Comparison of ENCODE assay signal across 23 cellular contexts in the genomic region with DNA sequence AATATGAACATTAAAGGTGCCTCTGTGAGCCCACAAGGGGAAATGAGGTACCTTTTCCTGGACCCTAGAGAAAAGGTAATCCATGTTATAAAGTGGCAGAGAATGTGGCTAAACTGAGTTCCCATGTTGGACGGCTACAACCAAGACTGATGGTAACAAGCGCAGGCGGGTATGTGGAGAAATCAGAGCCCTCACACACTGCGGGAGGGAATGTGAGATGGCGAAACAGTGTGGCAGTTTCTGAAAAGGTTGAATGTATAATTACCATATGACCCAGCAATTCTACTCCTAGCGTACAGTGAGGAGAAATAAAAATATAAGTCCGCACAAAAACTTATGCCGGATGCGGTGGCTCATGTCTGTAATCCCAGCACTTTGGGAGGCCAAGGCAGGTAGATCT. TPM values are rescaled to one million over a fixed set of nuclear protein-coding genes. Genes with fewer than 3 reads are reported as not detected.
DNase-seq lines count a peak whose midpoint lies in the region; ATAC-seq and TF ChIP-seq lines count a peak whose summit lies in the region.
"Had no signal": no experiment of that assay in that cellular context is flagged by ENCODE, and none has a peak within 500 bp of the region (broad histone marks: within the 10 kb centered on the region; RNA-seq: fewer than 3 reads in every experiment).

No MANE protein-coding gene starts in this region.

- H3K79me2 ChIP-seq in GM23338 (replicated peaks; ENCODE audit: insufficient read depth) = no peaks in the 10 kb centered on the region

- DNase-seq in GM23338 (ENCODE audit: low spot score) (no peak), NOMO-1 (lab: John Stamatoyannopoulos, UW; ENCODE audit: unreplicated experiment in 2 of 2) (peak; percentile 65 to 86), SKM-1 treated with dmso at 0.1 percent for 144 hours (lab: John Stamatoyannopoulos, UW; ENCODE audit: unreplicated experiment) (peak; percentile 47), NCI-H2227 treated with DMSO at 0.1 percent for 48 hours (lab: John Stamatoyannopoulos, UW) (no peak), NCI-H2029 (lab: John Stamatoyannopoulos, UW) (no peak)
- DNase-seq in naive thymus-derived CD4-positive, alpha-beta T cell = no peak
- no peak for DNase-seq in activated effector memory CD4-positive, alpha-beta T cell treated with Interleukin-2 at 50 U/mL for 16 hours
- DNase-seq in activated CD4-positive, CD25-positive, alpha-beta regulatory T cell treated with anti-CD3 and anti-CD28 coated beads, Interleukin-2, amount 50 U/mL, for 72 hours = no peak
- DNase-seq: CD8-positive, alpha-beta memory T cell; DMS79; HFFc6; KG1; NCI-H1092; NCI-H1436 treated with DMSO at 0.1 percent for 48 hours; NCI-H2029 treated with DMSO at 0.1 percent for 48 hours; NCI-H2171; NCI-H446; NCI-H526 treated with DMSO at 0.1 percent for 48 hours; PC-3; RPMI8226; SJCRH30 had no signal

- no peaks in the 10 kb centered on the region for H3K9me2 ChIP-seq in GM23338 (ENCODE audit: insufficient read depth)

- no peaks in the 10 kb centered on the region for H4K20me1 ChIP-seq in GM23338 (replicated peaks; ENCODE audit: insufficient read depth)

- TF ChIP-seq CTCF in GM23338 (conservative IDR thresholded peaks at IDR 0.05; ENCODE audit: low read depth in 2 of 2) = no peak

- H3K4me3 ChIP-seq in GM23338 = no peak overlapping the region
- H3K4me3 ChIP-seq in naive thymus-derived CD4-positive, alpha-beta T cell (ENCODE audit: low read length) = no peak overlapping the region
- H3K4me3 ChIP-seq: A549, SJCRH30 had no signal

- H3K27me3 ChIP-seq in GM23338 (ENCODE audit: insufficient read depth) = no peaks in the 10 kb centered on the region
- H3K27me3 ChIP-seq in naive thymus-derived CD4-positive, alpha-beta T cell (ENCODE audit: control insufficient read depth in 2 of 2, insufficient read depth in 2 of 2, low read length in 2 of 2) = no peaks in the 10 kb centered on the region
- H3K27me3 ChIP-seq: SJCRH30 had no signal

- CTCF ChIA-PET in naive thymus-derived CD4-positive, alpha-beta T cell (lab: Charles Lee) = interaction anchor here (1.0 to 1.4 kb wide), 2 partner anchors 12 to 21 kb away, joined by 3 to 4 read pairs; no protein-coding TSS in a partner anchor

- H3K36me3 Mint-ChIP-seq in GM23338 (ENCODE audit: low read depth) = peaks cover 16% of the 10 kb centered on the region
- peaks cover 0 to 48% (median 4%) of the 10 kb centered on the region in 5 donors for H3K36me3 Mint-ChIP-seq in naive thymus-derived CD4-positive, alpha-beta T cell
- H3K36me3 Mint-ChIP-seq: CD8-positive, alpha-beta memory T cell had no signal

- no peak overlapping the region for H2AFZ ChIP-seq in GM23338

- peak overlapping the region; percentile 63; the same call in 1 of the 2 replicates for H3K27ac Mint-ChIP-seq in GM23338
- H3K27ac Mint-ChIP-seq in naive thymus-derived CD4-positive, alpha-beta T cell = no peak overlapping the region
- H3K27ac Mint-ChIP-seq: HFFc6 had no signal

- intact Hi-C loops in naive thymus-derived CD4-positive, alpha-beta T cell (cut with micrococcal nuclease) = no loop called here

- no peaks in the 10 kb centered on the region for H3K4me1 Mint-ChIP-seq in GM23338
- peaks cover 0 to 14% (median 7%) of the 10 kb centered on the region in 7 donors for H3K4me1 Mint-ChIP-seq in naive thymus-derived CD4-positive, alpha-beta T cell

- H3K27ac ChIP-seq in GM23338 (ENCODE audit: low read depth) = no peak overlapping the region
- no peak overlapping the region for H3K27ac ChIP-seq in naive thymus-derived CD4-positive, alpha-beta T cell (ENCODE audit: low read depth, low read length)
- H3K27ac ChIP-seq: A549, SJCRH30 had no signal

- H3K4me1 ChIP-seq in GM23338 (ENCODE audit: insufficient read depth) = no peaks in the 10 kb centered on the region
- H3K4me1 ChIP-seq in naive thymus-derived CD4-positive, alpha-beta T cell (ENCODE audit: control insufficient read depth in 2 of 2, insufficient read depth in 2 of 2, low read length in 2 of 2) = no peaks in the 10 kb centered on the region
- H3K4me1 ChIP-seq: A549, SJCRH30 had no signal

- H3K27me3 Mint-ChIP-seq in GM23338 (ENCODE audit: insufficient read depth, low read depth, poor library complexity) = peaks cover 3% of the 10 kb centered on the region
- H3K27me3 Mint-ChIP-seq in naive thymus-derived CD4-positive, alpha-beta T cell = no peaks in the 10 kb centered on the region

- 0 out of 2 replicates have a peak, but pooled peaks cover 3% of the 10 kb centered on the region for H3K36me3 ChIP-seq in GM23338 (ENCODE audit: insufficient read depth)
- no peaks in the 10 kb centered on the region for H3K36me3 ChIP-seq in naive thymus-derived CD4-positive, alpha-beta T cell (ENCODE audit: control insufficient read depth in 2 of 3, insufficient read depth in 3 of 3, low read length in 3 of 3)
- H3K36me3 ChIP-seq: SJCRH30 had no signal

- H3K9me3 ChIP-seq in naive thymus-derived CD4-positive, alpha-beta T cell (ENCODE audit: control insufficient read depth in 2 of 3, low read length in 3 of 3) = no peaks in the 10 kb centered on the region
- H3K9me3 ChIP-seq: A549, SJCRH30 had no signal

- no peak for ATAC-seq in GM23338
- ATAC-seq in naive thymus-derived CD4-positive, alpha-beta T cell = peak; percentile 50
- ATAC-seq: A549, PC-3 had no signal

- no peak overlapping the region for H3K4me3 Mint-ChIP-seq in GM23338
- H3K4me3 Mint-ChIP-seq in naive thymus-derived CD4-positive, alpha-beta T cell = no peak overlapping the region
- H3K4me3 Mint-ChIP-seq: CD8-positive, alpha-beta memory T cell; HFFc6 had no signal

- H3F3A ChIP-seq in GM23338 (replicated peaks; ENCODE audit: low read depth) = 0 out of 2 replicates have a peak, but pooled peaks cover 4% of the 10 kb centered on the region

- POLR2A ChIA-PET in naive thymus-derived CD4-positive, alpha-beta T cell (lab: Charles Lee) = interaction anchor here (1.8 kb wide), 1 partner anchor 88 kb away, joined by 5 read pairs; the partner anchor contains the start of genes CCDC51 and TMA7

- no peak overlapping the region for H3K4me2 ChIP-seq in GM23338
- H3K4me2 ChIP-seq: A549 had no signal

- no peaks in the 10 kb centered on the region for H3K9me3 Mint-ChIP-seq in GM23338
- no peaks in the 10 kb centered on the region for H3K9me3 Mint-ChIP-seq in naive thymus-derived CD4-positive, alpha-beta T cell
- H3K9me3 Mint-ChIP-seq: CD8-positive, alpha-beta memory T cell; HFFc6 had no signal

RNA-seq across cellular contexts. Expression of gene SHISA5, which starts 24.1 kb away (rescaled TPM):
- 148 and 166 TPM in 2 replicates for total RNA-seq in GM23338 (2014; rRNA removed; shearing (Covaris generic))
- polyA plus RNA-seq in GM23338 (2016; fragmentation: Nextera tagmentation; extraction: Ambion mirVana) = 146 and 167 TPM in 2 replicates
- total RNA-seq in naive thymus-derived CD4-positive, alpha-beta T cell = 100 to 1,000 TPM; 147 to 236 (median 182) TPM
- 100 to 1,000 TPM; 348 to 383 TPM for polyA plus RNA-seq in naive thymus-derived CD4-positive, alpha-beta T cell

RNA-seq across cellular contexts. Expression of gene PFKFB4, which starts 28.6 kb away (rescaled TPM):
- 15.0 and 22.9 TPM in 2 replicates for total RNA-seq in GM23338 (2014; rRNA removed; shearing (Covaris generic))
- polyA plus RNA-seq in GM23338 (2016; fragmentation: Nextera tagmentation; extraction: Ambion mirVana) = 7.6 and 8.6 TPM in 2 replicates
- total RNA-seq in naive thymus-derived CD4-positive, alpha-beta T cell = 10 to 100 TPM in 2 of 5 experiments, 1 to 10 TPM in 3; 3.0 to 64.2 (median 3.7) TPM
- polyA plus RNA-seq in naive thymus-derived CD4-positive, alpha-beta T cell = 1 to 10 TPM; 2.6 to 3.4 TPM

RNA-seq across cellular contexts. Expression of gene UCN2, which starts 35.5 kb away (rescaled TPM):
- total RNA-seq in GM23338 (2014; rRNA removed; shearing (Covaris generic)) = 0.12 and 0.17 TPM in 2 replicates
- not detected in 2 replicates for polyA plus RNA-seq in GM23338 (2016; fragmentation: Nextera tagmentation; extraction: Ambion mirVana)
- under 1 TPM in 1 of 5 experiments, not detected in 4; 0.51 TPM for total RNA-seq in naive thymus-derived CD4-positive, alpha-beta T cell
- polyA plus RNA-seq in naive thymus-derived CD4-positive, alpha-beta T cell = not detected
- total RNA-seq: CD8-positive, alpha-beta memory T cell; HT-29 had no signal
- polyA plus RNA-seq: CD8-positive, alpha-beta memory T cell had no signal

Comparison
In these comparisons a context has a peak if more than half of its experiments do, and no peak if none do; other contexts are left out.
1. DNase-seq: peak in NOMO-1 (2 of 2) and SKM-1 treated with dmso at 0.1 percent for 144 hours (single experiment); none in GM23338 (single experiment), naive thymus-derived CD4-positive, alpha-beta T cell (0 of 9), NCI-H2227 treated with DMSO at 0.1 percent for 48 hours (single experiment), activated effector memory CD4-positive, alpha-beta T cell treated with Interleukin-2 at 50 U/mL for 16 hours (single experiment), activated CD4-positive, CD25-positive, alpha-beta regulatory T cell treated with anti-CD3 and anti-CD28 coated beads, Interleukin-2, amount 50 U/mL, for 72 hours (single experiment) and NCI-H2029 (single experiment).